ENCODE assay signal across 29 cellular contexts in genomic region chr15:73114064-73114463, GRCh38.
"Had no signal": no experiment of that assay in that cellular context is flagged by ENCODE, and none has a peak within 500 bp of the region (broad histone marks: within the 10 kb centered on the region; RNA-seq: fewer than 3 reads in every experiment).

No MANE protein-coding gene starts in this region.

- H3K27me3 Mint-ChIP-seq: activated T-cell treated with anti-CD3 and anti-CD28 coated beads, Interleukin-2, amount 50 U/mL, for 24 hours had no signal

- H3K27ac Mint-ChIP-seq: activated CD8-positive, alpha-beta T cell treated with anti-CD3 and anti-CD28 coated beads, Interleukin-2, amount 10 ng/mL, durations not matched to agents 7 days and 5 days; activated naive CD8-positive, alpha-beta T cell; activated T-cell treated with anti-CD3 and anti-CD28 coated beads, Interleukin-2, amount 50 U/mL, for 24 hours; activated T-helper 2 cell treated with anti-CD3 and anti-CD28 coated beads, Interferon-gamma antibody, Interleukin-2, Interleukin-4, amounts not matched to agents 10 μg/mL and 5 μg/mL and 100 μg/mL, durations not matched to agents 14 hours and 24 hours and 36 hours; mesothelial cell of epicardium had no signal

- H3K4me3 Mint-ChIP-seq: activated CD8-positive, alpha-beta T cell treated with anti-CD3 and anti-CD28 coated beads, Interleukin-2, amount 10 ng/mL, durations not matched to agents 7 days and 5 days; activated naive CD8-positive, alpha-beta T cell; activated T-cell treated with anti-CD3 and anti-CD28 coated beads, Interleukin-2, amount 50 U/mL, for 24 hours; mesothelial cell of epicardium; naive thymus-derived CD8-positive, alpha-beta T cell had no signal

- H3K4me1 Mint-ChIP-seq: mesothelial cell of epicardium had no signal

- H3K27ac ChIP-seq: adrenal gland, ascending aorta, brain microvascular endothelial cell, esophagus muscularis mucosa, gastrocnemius medialis, left lung, pancreas, psoas muscle, upper lobe of left lung, VCaP had no signal

- DNase-seq: activated CD4-positive, alpha-beta T cell treated with anti-CD3 and anti-CD28 coated beads, Interleukin-2, amount 50 U/mL, for 1 hour; activated CD4-positive, CD25-positive, alpha-beta regulatory T cell treated with anti-CD3 and anti-CD28 coated beads, Interleukin-2, amount 50 U/mL, for 72 hours; activated CD8-positive, alpha-beta T cell treated with anti-CD3 and anti-CD28 coated beads, Interleukin-2, amount 10 ng/mL, durations not matched to agents 7 days and 5 days; activated naive CD4-positive, alpha-beta T cell; activated T-cell treated with anti-CD3 and anti-CD28 coated beads, Interleukin-2, amount 50 U/mL, for 24 hours; adrenal gland; brain microvascular endothelial cell; caudate nucleus; dermis blood vessel endothelial cell; effector CD8-positive, alpha-beta T cell; gastrocnemius medialis; hippocampal formation; left lung; naive thymus-derived CD8-positive, alpha-beta T cell; pancreas; psoas muscle; right cardiac atrium; stimulated activated CD4-positive, alpha-beta T cell treated with anti-CD3 and anti-CD28 coated beads, Interleukin-12 subunit alpha, Interleukin-12 subunit beta, amount 100 ng/mL, for 4 hours; stimulated activated CD4-positive, alpha-beta T cell treated with anti-CD3 and anti-CD28 coated beads, Interleukin-4, amount 100 ng/mL, for 4 hours; stimulated activated naive CD8-positive, alpha-beta T cell treated with anti-CD3 and anti-CD28 coated beads, Interleukin-15, Interleukin-2, amounts not matched to agents 100 U/mL and 50 U/mL, for 24 hours; upper lobe of left lung had no signal

- FAIRE-seq: endothelial cell of umbilical vein, keratinocyte, pancreas had no signal

- H3K9me3 Mint-ChIP-seq: activated T-cell treated with anti-CD3 and anti-CD28 coated beads, Interleukin-2, amount 50 U/mL, for 24 hours; activated T-helper 2 cell treated with anti-CD3 and anti-CD28 coated beads, Interferon-gamma antibody, Interleukin-2, Interleukin-4, amounts not matched to agents 10 μg/mL and 5 μg/mL and 100 μg/mL, durations not matched to agents 14 hours and 24 hours and 36 hours; mesothelial cell of epicardium; naive thymus-derived CD8-positive, alpha-beta T cell had no signal

- ATAC-seq: activated CD8-positive, alpha-beta T cell treated with anti-CD3 and anti-CD28 coated beads, Interleukin-2, amount 10 ng/mL, durations not matched to agents 7 days and 5 days; gastrocnemius medialis; left lung; naive thymus-derived CD8-positive, alpha-beta T cell; pancreas; right cardiac atrium; stimulated activated naive CD8-positive, alpha-beta T cell treated with anti-CD3 and anti-CD28 coated beads, Interleukin-15, Interleukin-2, amounts not matched to agents 100 U/mL and 50 U/mL, for 24 hours had no signal
